26 cellular contexts compared by ENCODE assay signal in the genomic region with DNA sequence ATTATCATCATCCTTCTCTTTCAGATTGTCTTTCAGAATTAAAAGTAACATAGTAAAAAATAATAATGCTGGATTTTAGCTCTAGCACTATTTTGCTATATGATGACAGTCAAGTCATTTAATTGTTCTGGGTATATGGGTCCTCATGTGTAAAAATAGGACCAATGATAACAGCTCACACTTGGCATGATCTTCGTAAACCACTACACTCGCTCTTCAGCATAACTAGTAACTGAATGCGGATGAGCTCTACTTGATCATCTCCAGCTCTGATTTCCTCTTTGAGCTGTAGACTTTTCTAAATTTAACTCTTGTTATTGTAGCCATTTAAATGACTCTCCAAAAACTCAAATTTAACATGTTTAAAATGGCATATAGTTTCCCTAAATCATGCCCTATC.
"Had no signal": no experiment of that assay in that cellular context is flagged by ENCODE, and none has a peak within 500 bp of the region (broad histone marks: within the 10 kb centered on the region; RNA-seq: fewer than 3 reads in every experiment).

No MANE protein-coding gene starts in this region.

- H3K27ac ChIP-seq: neural progenitor cell, ovary, parathyroid adenoma, psoas muscle, right lobe of liver, sigmoid colon, suprapubic skin, testis, tibial artery, transverse colon, upper lobe of right lung, uterus had no signal

- H3K4me1 ChIP-seq: neural progenitor cell, parathyroid adenoma, psoas muscle, right lobe of liver, sigmoid colon, suprapubic skin, testis, tibial artery, transverse colon, upper lobe of right lung, uterus had no signal

- H3K36me3 ChIP-seq: neural progenitor cell, ovary, right lobe of liver, sigmoid colon, suprapubic skin, tibial artery, transverse colon, upper lobe of right lung, uterus had no signal

- H3K27me3 ChIP-seq: neural progenitor cell, ovary, right lobe of liver, sigmoid colon, suprapubic skin, testis, tibial artery, transverse colon, upper lobe of right lung, uterus had no signal

- DNase-seq: naive thymus-derived CD4-positive, alpha-beta T cell; natural killer cell; occipital lobe; ovary; posterior cingulate gyrus; psoas muscle; right lobe of liver; sigmoid colon; small intestine; stimulated activated CD4-positive, alpha-beta T cell treated with anti-CD3 and anti-CD28 coated beads, Interleukin-15, amount 100 ng/mL, for 24 hours; stimulated activated CD4-positive, alpha-beta T cell treated with anti-CD3 and anti-CD28 coated beads, Interleukin-2, amount 100 ng/mL, for 24 hours; stimulated activated CD4-positive, alpha-beta T cell treated with anti-CD3 and anti-CD28 coated beads, Interleukin-2, amount 100 ng/mL, for 48 hours; stimulated activated CD4-positive, alpha-beta T cell treated with anti-CD3 and anti-CD28 coated beads, Interleukin-4, amount 100 ng/mL, for 24 hours; stimulated activated naive B cell treated with anti-CD40 and anti-IgM and Interleukin-4, amounts not matched to agents 10 μg/mL and 1 μg/mL and 100 μg/mL, for 72 hours; stimulated activated naive CD4-positive, alpha-beta T cell treated with Interleukin-2 at 50 U/mL for 16 hours; stimulated activated naive CD8-positive, alpha-beta T cell treated with anti-CD3 and anti-CD28 coated beads, Interleukin-15, amount 100 ng/mL, for 72 hours; substantia nigra; testis; tibial artery; transverse colon; upper lobe of right lung; uterus had no signal

- H3K9me3 ChIP-seq: ovary, right lobe of liver, sigmoid colon, testis, tibial artery, transverse colon, upper lobe of right lung, uterus had no signal

- H3K9ac ChIP-seq: neural progenitor cell, parathyroid adenoma had no signal

- H2AFZ ChIP-seq: neural progenitor cell, parathyroid adenoma had no signal

- H3K4me3 ChIP-seq: neural progenitor cell, ovary, psoas muscle, right lobe of liver, sigmoid colon, suprapubic skin, testis, tibial artery, transverse colon, upper lobe of right lung, uterus had no signal

- H3K4me2 ChIP-seq: neural progenitor cell had no signal

- ATAC-seq: naive thymus-derived CD4-positive, alpha-beta T cell; natural killer cell; psoas muscle; right lobe of liver; stimulated activated effector memory CD8-positive, alpha-beta T cell treated with anti-CD3 and anti-CD28 coated beads, Interleukin-12 subunit alpha, Interleukin-12 subunit beta, amount 100 ng/mL, for 72 hours; stimulated activated naive B cell treated with anti-CD40 and anti-IgM and Interleukin-4, amounts not matched to agents 10 μg/mL and 1 μg/mL and 100 μg/mL, for 72 hours; stimulated activated naive CD8-positive, alpha-beta T cell treated with anti-CD3 and anti-CD28 coated beads, Interleukin-15, amount 100 ng/mL, for 72 hours; upper lobe of right lung had no signal

- H3K79me2 ChIP-seq: parathyroid adenoma had no signal
